In genomic region chr2:3534251-3534814, GRCh38 we compare ENCODE assay signal across 26 cellular contexts.
"Had no signal": no experiment of that assay in that cellular context is flagged by ENCODE, and none has a peak within 500 bp of the region (broad histone marks: within the 10 kb centered on the region; RNA-seq: fewer than 3 reads in every experiment).

No MANE protein-coding gene starts in this region.

- H3K4me1 Mint-ChIP-seq: activated T-helper 17 cell treated with anti-CD3 and anti-CD28 coated beads, Interleukin-2, amount 50 U/mL, for 72 hours had no signal

- H3K9me3 Mint-ChIP-seq: activated CD4-positive, alpha-beta T cell treated with anti-CD3 and anti-CD28 coated beads, Interleukin-2, amount 10 ng/mL, durations not matched to agents 24 days and 14 days; activated CD8-positive, alpha-beta T cell treated with anti-CD3 and anti-CD28 coated beads for 36 hours; activated naive CD8-positive, alpha-beta T cell treated with anti-CD3 and anti-CD28 coated beads, Interleukin-2, amount 10 ng/mL, durations not matched to agents 7 days and 5 days; activated T-helper 17 cell treated with anti-CD3 and anti-CD28 coated beads, Interleukin-2, amount 50 U/mL, for 72 hours; endodermal cell; memory B cell; natural killer cell had no signal

- DNase-seq: activated CD4-positive, alpha-beta T cell treated with anti-CD3 and anti-CD28 coated beads, Interleukin-2, amount 10 ng/mL, durations not matched to agents 24 days and 14 days; activated CD8-positive, alpha-beta T cell treated with anti-CD3 and anti-CD28 coated beads for 36 hours; activated naive CD4-positive, alpha-beta T cell treated with Interleukin-2 at 50 U/mL for 16 hours; activated naive CD8-positive, alpha-beta T cell treated with anti-CD3 and anti-CD28 coated beads, Interleukin-2, amount 10 ng/mL, durations not matched to agents 7 days and 5 days; activated T-cell treated with anti-CD3 and anti-CD28 coated beads, Interleukin-2, amount 50 U/mL, for 1 hour; amygdala; body of pancreas; caudate nucleus; foreskin keratinocyte; glutamatergic neuron; kidney; left lung; natural killer cell; nucleus accumbens; posterior cingulate gyrus; stimulated activated CD4-positive, alpha-beta T cell treated with anti-CD3 and anti-CD28 coated beads, Interleukin-2, amount 100 ng/mL, for 24 hours; stimulated activated naive CD8-positive, alpha-beta T cell treated with anti-CD3 and anti-CD28 coated beads, Interleukin-15, Interleukin-2, amounts not matched to agents 100 U/mL and 50 U/mL, for 24 hours; T-helper 1 cell; T-helper 9 cell had no signal

- H3K27me3 ChIP-seq: body of pancreas, foreskin keratinocyte, left lung, suprapubic skin, upper lobe of left lung had no signal

- H3K27me3 Mint-ChIP-seq: activated CD4-positive, alpha-beta T cell treated with anti-CD3 and anti-CD28 coated beads, Interleukin-2, amount 10 ng/mL, durations not matched to agents 24 days and 14 days; activated CD8-positive, alpha-beta T cell treated with anti-CD3 and anti-CD28 coated beads for 36 hours; activated naive CD8-positive, alpha-beta T cell treated with anti-CD3 and anti-CD28 coated beads, Interleukin-2, amount 10 ng/mL, durations not matched to agents 7 days and 5 days; activated T-helper 17 cell treated with anti-CD3 and anti-CD28 coated beads, Interleukin-2, amount 50 U/mL, for 72 hours; memory B cell had no signal

- FAIRE-seq: colon, kidney had no signal

- H3K4me3 ChIP-seq: body of pancreas, left lung, suprapubic skin, upper lobe of left lung had no signal

- H3K36me3 Mint-ChIP-seq: memory B cell, natural killer cell had no signal

- H3K36me3 ChIP-seq: left lung had no signal

- H3K4me3 Mint-ChIP-seq: activated CD4-positive, alpha-beta T cell treated with anti-CD3 and anti-CD28 coated beads, Interleukin-2, amount 10 ng/mL, durations not matched to agents 24 days and 14 days; activated CD8-positive, alpha-beta T cell treated with anti-CD3 and anti-CD28 coated beads for 36 hours; activated naive CD8-positive, alpha-beta T cell treated with anti-CD3 and anti-CD28 coated beads, Interleukin-2, amount 10 ng/mL, durations not matched to agents 7 days and 5 days; activated T-helper 17 cell treated with anti-CD3 and anti-CD28 coated beads, Interleukin-2, amount 50 U/mL, for 72 hours; endodermal cell; memory B cell; natural killer cell had no signal

- ATAC-seq: activated CD8-positive, alpha-beta T cell treated with anti-CD3 and anti-CD28 coated beads for 36 hours; activated T-helper 17 cell treated with anti-CD3 and anti-CD28 coated beads, Interleukin-2, amount 50 U/mL, for 72 hours; body of pancreas; foreskin keratinocyte; left lung; natural killer cell; stimulated activated naive CD8-positive, alpha-beta T cell treated with anti-CD3 and anti-CD28 coated beads, Interleukin-15, Interleukin-2, amounts not matched to agents 100 U/mL and 50 U/mL, for 24 hours had no signal

- H3K9me3 ChIP-seq: body of pancreas, left lung, suprapubic skin, upper lobe of left lung had no signal

- H3K27ac ChIP-seq: epithelial cell of prostate, suprapubic skin had no signal

- H3K27ac Mint-ChIP-seq: activated CD4-positive, alpha-beta T cell treated with anti-CD3 and anti-CD28 coated beads, Interleukin-2, amount 10 ng/mL, durations not matched to agents 24 days and 14 days; activated CD8-positive, alpha-beta T cell treated with anti-CD3 and anti-CD28 coated beads for 36 hours; activated naive CD8-positive, alpha-beta T cell treated with anti-CD3 and anti-CD28 coated beads, Interleukin-2, amount 10 ng/mL, durations not matched to agents 7 days and 5 days; activated T-helper 17 cell treated with anti-CD3 and anti-CD28 coated beads, Interleukin-2, amount 50 U/mL, for 72 hours; endodermal cell; memory B cell; natural killer cell had no signal
